In the genomic region with DNA sequence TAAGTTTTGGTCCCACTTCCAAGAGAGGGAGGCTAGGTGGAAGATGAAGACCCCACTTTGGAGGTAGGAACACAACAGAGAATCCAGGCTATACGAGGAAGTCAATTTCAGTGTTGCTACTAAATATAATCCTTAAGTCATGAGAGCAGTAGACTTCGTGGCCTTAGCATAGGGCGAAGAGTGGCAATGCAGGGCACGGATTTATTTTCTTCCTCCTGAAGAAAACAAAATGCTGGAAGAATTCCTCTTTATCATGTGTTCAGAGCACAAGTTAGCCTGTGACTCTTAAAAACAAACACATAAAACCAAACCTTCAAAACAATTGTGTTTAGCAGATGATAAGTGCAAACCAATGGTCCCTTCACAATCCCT, we compare ENCODE assay signal across 22 cellular contexts. TPM values are rescaled to one million over a fixed set of nuclear protein-coding genes. Genes with fewer than 3 reads are reported as not detected.
DNase-seq lines count a peak whose midpoint lies in the region; TF ChIP-seq lines count a peak whose summit lies in the region.
"Had no signal": no experiment of that assay in that cellular context is flagged by ENCODE, and none has a peak within 500 bp of the region (broad histone marks: within the 10 kb centered on the region; RNA-seq: fewer than 3 reads in every experiment).

No MANE protein-coding gene starts in this region.

- H3K4me1 Mint-ChIP-seq in chondrocyte (ENCODE audit: low read depth) (peaks cover 38% of the 10 kb centered on the region), osteocyte (ENCODE audit: unreplicated experiment) (peaks cover 38% of the 10 kb centered on the region)
- H3K4me1 Mint-ChIP-seq in activated CD4-positive, alpha-beta T cell treated with anti-CD3 and anti-CD28 coated beads, Interleukin-2, amount 10 ng/mL, durations not matched to agents 7 days and 5 days = no peaks in the 10 kb centered on the region
- H3K4me1 Mint-ChIP-seq: activated B cell treated with CpG ODN at 0.5 μM for 24 hours; activated naive CD8-positive, alpha-beta T cell treated with anti-CD3 and anti-CD28 coated beads, Interleukin-2, amount 50 U/mL, for 24 hours had no signal

- H3K36me3 Mint-ChIP-seq in chondrocyte (ENCODE audit: low read depth) (peaks cover 3% of the 10 kb centered on the region), osteocyte (ENCODE audit: unreplicated experiment) (peaks cover 3% of the 10 kb centered on the region)
- H3K36me3 Mint-ChIP-seq in activated CD4-positive, alpha-beta T cell treated with anti-CD3 and anti-CD28 coated beads, Interleukin-2, amount 10 ng/mL, durations not matched to agents 7 days and 5 days (ENCODE audit: low read depth) = peaks cover 5% of the 10 kb centered on the region

- H3K27me3 Mint-ChIP-seq in chondrocyte (ENCODE audit: low read depth) (no peaks in the 10 kb centered on the region), osteocyte (ENCODE audit: unreplicated experiment) (no peaks in the 10 kb centered on the region)
- peaks cover 14% of the 10 kb centered on the region for H3K27me3 Mint-ChIP-seq in activated CD4-positive, alpha-beta T cell treated with anti-CD3 and anti-CD28 coated beads, Interleukin-2, amount 10 ng/mL, durations not matched to agents 7 days and 5 days
- H3K27me3 Mint-ChIP-seq: activated B cell treated with CpG ODN at 0.5 μM for 24 hours, progenitor cell of endocrine pancreas had no signal

- H3K4me3 ChIP-seq in AG04450 (ENCODE audit: low read depth, low read length) (no peak overlapping the region), SJCRH30 (no peak overlapping the region)
- H3K4me3 ChIP-seq: cardiac muscle cell, gastroesophageal sphincter, spleen had no signal

- H3K27ac ChIP-seq in AG04450 (ENCODE audit: low read depth, low read length) (peak overlapping the region; percentile 77), SJCRH30 (peak overlapping the region; percentile 40)
- H3K27ac ChIP-seq: cardiac muscle cell had no signal

- POLR2A ChIA-PET in AG04450 (lab: Yijun Ruan, JAX) = no interaction called here
- POLR2A ChIA-PET in activated CD4-positive, alpha-beta T cell treated with anti-CD3 and anti-CD28 coated beads, Interleukin-2, amount 10 ng/mL, durations not matched to agents 7 days and 5 days (lab: Charles Lee) = no interaction called here

- no peaks in the 10 kb centered on the region for H3K36me3 ChIP-seq in SJCRH30
- H3K36me3 ChIP-seq: cardiac muscle cell, gastroesophageal sphincter, spleen had no signal

- peaks cover 15% of the 10 kb centered on the region for H3K9me3 Mint-ChIP-seq in chondrocyte (ENCODE audit: low read depth)
- H3K9me3 Mint-ChIP-seq in osteocyte (ENCODE audit: unreplicated experiment) = peaks cover 17% of the 10 kb centered on the region
- H3K9me3 Mint-ChIP-seq in activated CD4-positive, alpha-beta T cell treated with anti-CD3 and anti-CD28 coated beads, Interleukin-2, amount 10 ng/mL, durations not matched to agents 7 days and 5 days = peaks cover 12% of the 10 kb centered on the region

- peak overlapping the region; percentile 93 for H3K27ac Mint-ChIP-seq in chondrocyte (ENCODE audit: unreplicated experiment)
- H3K27ac Mint-ChIP-seq in osteocyte (ENCODE audit: unreplicated experiment) = peak overlapping the region; percentile 85
- H3K27ac Mint-ChIP-seq in activated CD4-positive, alpha-beta T cell treated with anti-CD3 and anti-CD28 coated beads, Interleukin-2, amount 10 ng/mL, durations not matched to agents 7 days and 5 days = no peak overlapping the region
- H3K27ac Mint-ChIP-seq: activated B cell treated with CpG ODN at 0.5 μM for 24 hours; activated CD4-positive, alpha-beta memory T cell treated with anti-CD3 and anti-CD28 coated beads for 36 hours; activated naive CD8-positive, alpha-beta T cell treated with anti-CD3 and anti-CD28 coated beads, Interleukin-2, amount 50 U/mL, for 24 hours; progenitor cell of endocrine pancreas had no signal

- H3K27me3 ChIP-seq in AG04450 (ENCODE audit: control insufficient read depth, insufficient read depth, low read length) = no peaks in the 10 kb centered on the region
- H3K27me3 ChIP-seq in SJCRH30 = no peaks in the 10 kb centered on the region
- H3K27me3 ChIP-seq: cardiac muscle cell, gastroesophageal sphincter, spleen had no signal

- DNase-seq in AG04450 (ENCODE audit: low read depth, low spot score) (no peak), SJCRH30 (no peak), chondrocyte (ENCODE audit: low spot score) (no peak), osteocyte (ENCODE audit: extremely low spot score, unreplicated experiment) (no peak), NCI-H1436 treated with DMSO at 0.1 percent for 48 hours (lab: John Stamatoyannopoulos, UW) (no peak), inferior parietal cortex (ENCODE audit: extremely low spot score) (no peak), NCI-H2196 (lab: John Stamatoyannopoulos, UW; ENCODE audit: unreplicated experiment) (no peak)
- DNase-seq in activated CD4-positive, alpha-beta T cell treated with anti-CD3 and anti-CD28 coated beads, Interleukin-2, amount 10 ng/mL, durations not matched to agents 7 days and 5 days = no peak
- DNase-seq: activated B cell treated with CpG ODN at 0.5 μM for 24 hours; activated CD4-positive, alpha-beta memory T cell treated with anti-CD3 and anti-CD28 coated beads for 36 hours; activated effector memory CD4-positive, alpha-beta T cell treated with anti-CD3 and anti-CD28 coated beads, Interleukin-2, amount 50 U/mL, for 16 hours; activated naive CD8-positive, alpha-beta T cell treated with anti-CD3 and anti-CD28 coated beads, Interleukin-2, amount 50 U/mL, for 24 hours; NCI-H1436; NCI-H2171 treated with DMSO at 0.1 percent for 48 hours; NCI-H748 treated with DMSO at 0.1 percent for 48 hours; nephron progenitor cell; spleen had no signal

- TF ChIP-seq CTCF in AG04450 (IDR thresholded peaks at IDR 0.05; ENCODE audit: low read depth, low read length) (no peak), chondrocyte (IDR thresholded peaks at IDR 0.05) (no peak), osteocyte (IDR thresholded peaks at IDR 0.05) (no peak)

- H3K4me3 Mint-ChIP-seq in chondrocyte (ENCODE audit: unreplicated experiment) = no peak overlapping the region
- no peak overlapping the region for H3K4me3 Mint-ChIP-seq in osteocyte (ENCODE audit: unreplicated experiment)
- no peak overlapping the region for H3K4me3 Mint-ChIP-seq in activated CD4-positive, alpha-beta T cell treated with anti-CD3 and anti-CD28 coated beads, Interleukin-2, amount 10 ng/mL, durations not matched to agents 7 days and 5 days
- H3K4me3 Mint-ChIP-seq: activated B cell treated with CpG ODN at 0.5 μM for 24 hours; activated CD4-positive, alpha-beta memory T cell treated with anti-CD3 and anti-CD28 coated beads for 36 hours; activated naive CD8-positive, alpha-beta T cell treated with anti-CD3 and anti-CD28 coated beads, Interleukin-2, amount 50 U/mL, for 24 hours; nephron progenitor cell had no signal

- CTCF ChIA-PET in AG04450 (lab: Charles Lee) = interaction anchor here (1.0 to 3.9 kb wide), 2 partner anchors 10 to 14 kb away, joined by 3 to 19 read pairs; no protein-coding TSS in a partner anchor
- CTCF ChIA-PET in activated CD4-positive, alpha-beta T cell treated with anti-CD3 and anti-CD28 coated beads, Interleukin-2, amount 10 ng/mL, durations not matched to agents 7 days and 5 days (lab: Charles Lee) = no interaction called here

- H3K4me1 ChIP-seq in SJCRH30 = peaks cover 31% of the 10 kb centered on the region

- H3K9me3 ChIP-seq in AG04450 (ENCODE audit: control insufficient read depth, insufficient read depth, low read length) (no peaks in the 10 kb centered on the region), SJCRH30 (replicated peaks) (peaks cover 7% of the 10 kb centered on the region; the same call in 1 of the 2 replicates)

RNA-seq across cellular contexts. Expression of a gene that starts 19.4 kb away (rescaled TPM):
- 0.11 and 0.15 TPM in 2 replicates for polyA plus RNA-seq in AG04450 (2011; rRNA removed)
- not detected in 2 replicates for polyA minus RNA-seq in AG04450 (2011; rRNA and poly(A)+ RNA removed)
- total RNA-seq in SJCRH30 (2014; rRNA removed; shearing (Covaris generic)) = 0.38 and 0.51 TPM in 2 replicates
- total RNA-seq in chondrocyte = not detected in 3 replicates
- total RNA-seq in osteocyte = not detected in 2 replicates
- total RNA-seq in activated CD4-positive, alpha-beta T cell treated with anti-CD3 and anti-CD28 coated beads, Interleukin-2, amount 10 ng/mL, durations not matched to agents 7 days and 5 days = under 1 TPM in 1 of 2 experiments, not detected in 1; 0.27 TPM
- total RNA-seq: A172; activated CD4-positive, alpha-beta memory T cell treated with anti-CD3 and anti-CD28 coated beads for 36 hours; mesenteric fat pad had no signal
- polyA plus RNA-seq: cardiac muscle cell had no signal
